10 cellular contexts compared by ENCODE assay signal in the genomic region with DNA sequence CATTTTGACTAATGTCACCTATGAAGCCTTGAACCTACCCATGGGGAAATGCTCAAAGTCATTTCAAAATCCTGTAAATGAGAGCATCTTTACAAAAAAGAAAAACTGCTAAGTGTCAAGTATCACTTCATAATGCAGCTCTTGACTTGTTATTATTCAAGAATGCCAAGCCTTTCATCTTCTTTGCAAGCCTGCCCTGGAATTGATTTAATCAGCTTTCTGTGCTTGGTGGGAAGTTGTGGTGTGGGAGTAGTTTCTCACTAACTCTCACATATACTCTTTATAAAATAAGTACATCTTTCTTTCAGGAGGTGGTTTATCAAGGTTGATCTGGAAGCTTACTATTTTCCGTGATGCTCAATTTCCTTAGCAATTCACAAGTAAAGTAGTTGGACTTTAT. TPM values are rescaled to one million over a fixed set of nuclear protein-coding genes. Genes with fewer than 3 reads are reported as not detected.
"Had no signal": no experiment of that assay in that cellular context is flagged by ENCODE, and none has a peak within 500 bp of the region (broad histone marks: within the 10 kb centered on the region; RNA-seq: fewer than 3 reads in every experiment).

No MANE protein-coding gene starts in this region.

- H3K36me3 Mint-ChIP-seq: IgD-negative memory B cell had no signal

- H3K27me3 Mint-ChIP-seq: IgD-negative memory B cell had no signal

- DNase-seq: GM23248, GOT3, H7, HFFc6, KBM-7 had no signal

- H3K4me3 Mint-ChIP-seq: HFFc6, IgD-negative memory B cell had no signal

- H3K27ac ChIP-seq: GM23248, HL-60 had no signal

- H3K9me3 ChIP-seq: HAP-1 had no signal

- H3K4me3 ChIP-seq: GM23248, HAP-1 had no signal

- H3K27ac Mint-ChIP-seq: HFFc6, IgD-negative memory B cell had no signal

- H3K36me3 ChIP-seq: HAP-1 had no signal

- H3K9ac ChIP-seq: GM23248 had no signal

- H3K4me1 Mint-ChIP-seq: IgD-negative memory B cell had no signal

- H3K9me3 Mint-ChIP-seq: HFFc6, IgD-negative memory B cell had no signal

- ATAC-seq: HCT116, HepG2 had no signal

RNA-seq across cellular contexts. Expression of a gene that starts 43.6 kb away (rescaled TPM):
- total RNA-seq: GM23248, HepG2, HFFc6 had no signal
- polyA plus RNA-seq: HepG2 had no signal
